ENCODE assay signal across 1 cellular context in genomic region chr18:74479486-74480148, GRCh38.
TF ChIP-seq lines count a peak whose summit lies in the region.

No MANE protein-coding gene starts in this region.

TF ChIP-seq in HepG2, 621 proteins besides CTCF, POLR2A, EP300 and RAD21:
- TF ChIP-seq ZSCAN29 (CRISPR knock-in tag; conservative IDR thresholded peaks at IDR 0.05) (no peak), ZZZ3 (CRISPR knock-in tag; IDR thresholded peaks at IDR 0.05; ENCODE audit: borderline replicate concordance) (no peak), ZNF546 (CRISPR knock-in tag; conservative IDR thresholded peaks at IDR 0.05) (no peak), ESRRA (CRISPR knock-in tag; IDR thresholded peaks at IDR 0.05; ENCODE audit: low read depth) (no peak), ZNF496 (CRISPR knock-in tag; IDR thresholded peaks at IDR 0.05; ENCODE audit: insufficient replicate concordance) (no peak), ZNF891 (CRISPR knock-in tag; IDR thresholded peaks at IDR 0.05) (no peak), FOXP4 (CRISPR knock-in tag; IDR thresholded peaks at IDR 0.05) (no peak), CEBPZ (IDR thresholded peaks at IDR 0.05; ENCODE audit: low read length) (no peak), ZNF629 (CRISPR knock-in tag; conservative IDR thresholded peaks at IDR 0.05) (no peak), FOSL2 (CRISPR knock-in tag; IDR thresholded peaks at IDR 0.05) (no peak), CEBPB (IDR thresholded peaks at IDR 0.05; ENCODE audit: borderline replicate concordance, low read depth, low read length) (no peak), HNRNPK (IDR thresholded peaks at IDR 0.05; ENCODE audit: low read depth, low read length, poor library complexity, severe bottlenecking) (no peak), KDM4B (CRISPR knock-in tag; IDR thresholded peaks at IDR 0.05) (no peak), ZNF674 (CRISPR knock-in tag; IDR thresholded peaks at IDR 0.05; ENCODE audit: low read depth) (no peak), HDAC6 (IDR thresholded peaks at IDR 0.05; ENCODE audit: low read depth, low read length) (no peak), PBX3 (CRISPR knock-in tag; IDR thresholded peaks at IDR 0.05; ENCODE audit: borderline replicate concordance) (no peak), HNRNPH1 (optimal IDR thresholded peaks at IDR 0.05; ENCODE audit: low read depth, low read length) (no peak), ZBTB33 (CRISPR knock-in tag; IDR thresholded peaks at IDR 0.05) (no peak), RBM39 (IDR thresholded peaks at IDR 0.05; ENCODE audit: low read depth, low read length, poor library complexity, severe bottlenecking) (no peak)
